8 cellular contexts compared by ENCODE assay signal in the genomic region with DNA sequence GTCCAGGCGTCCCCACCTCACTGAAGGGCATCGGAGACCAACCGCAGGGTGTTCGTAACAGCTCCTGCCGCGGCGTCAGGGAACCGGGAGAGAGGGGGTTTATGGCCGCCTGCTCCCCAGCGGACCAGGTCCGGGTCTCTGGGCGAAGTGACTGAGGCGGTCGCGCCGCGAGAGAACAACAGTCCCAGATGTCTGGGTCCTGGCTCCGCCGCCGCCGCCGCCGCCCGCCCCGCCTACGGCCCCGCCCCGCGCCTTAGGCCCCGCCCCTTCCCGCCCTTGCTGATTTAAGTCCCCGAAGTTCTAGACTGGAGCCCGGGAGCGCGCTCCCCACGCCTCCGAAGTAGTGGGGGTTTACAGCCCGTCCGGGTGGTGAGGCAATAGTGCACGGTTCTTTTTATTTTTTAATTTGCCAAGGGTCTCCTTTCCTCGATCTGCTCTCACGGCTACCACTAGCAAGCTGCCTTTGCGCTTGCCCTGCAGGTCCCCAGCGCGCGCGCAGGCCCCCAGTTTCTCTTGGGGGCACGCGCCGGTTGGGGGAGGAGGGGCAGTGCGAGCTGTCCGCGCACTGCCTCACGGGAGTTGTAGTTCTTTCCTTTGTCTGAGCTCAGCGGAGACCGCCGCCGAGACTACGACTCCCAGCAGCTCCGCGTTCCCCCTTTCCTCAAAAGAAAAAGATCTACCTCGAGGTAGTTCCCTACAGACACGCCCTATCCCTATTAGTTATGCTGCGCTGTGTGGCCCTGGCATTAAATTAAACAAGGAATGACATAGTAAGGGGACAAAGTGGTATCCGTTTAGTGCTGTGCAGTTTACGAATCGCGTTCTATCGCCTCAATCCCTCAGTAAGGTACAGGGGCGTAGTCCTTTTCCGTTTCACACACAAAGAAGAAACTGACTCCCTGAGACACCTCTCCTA. TPM values are rescaled to one million over a fixed set of nuclear protein-coding genes. Genes with fewer than 3 reads are reported as not detected.
DNase-seq lines count a peak whose midpoint lies in the region; TF ChIP-seq lines count a peak whose summit lies in the region.

PGM2L1 (minus strand) TSS at position 190 of the 916 bp plus-strand sequence. CDS start 272 bp downstream, outside the sequence.

- H3K27me3 ChIP-seq in neutrophil, result no peaks in the 10 kb centered on the region

- peaks cover 17% of the 10 kb centered on the region for H3K4me1 Mint-ChIP-seq in HFFc6 (ENCODE audit: low read depth)
- peaks cover 24% of the 10 kb centered on the region for H3K4me1 Mint-ChIP-seq in activated naive CD4-positive, alpha-beta T cell treated with anti-CD3 and anti-CD28 coated beads, Interleukin-2, amount 10 ng/mL, durations not matched to agents 7 days and 5 days

- TF ChIP-seq CTCF in HFFc6 (IDR thresholded peaks at IDR 0.05) (no peak), neutrophil (IDR thresholded peaks at IDR 0.05) (no peak)

- H3K4me1 ChIP-seq in neutrophil (ENCODE audit: control insufficient read depth in 1 of 2, insufficient read depth in 1 of 2, low read depth in 1 of 2, low read length in 1 of 2), result peaks cover 14 to 16% of the 10 kb centered on the region in 2 experiments

- H3K27ac Mint-ChIP-seq in HFFc6, result peak within 1 kb of the TSS; percentile 93
- peak within 1 kb of the TSS; percentile 97 for H3K27ac Mint-ChIP-seq in activated naive CD4-positive, alpha-beta T cell treated with anti-CD3 and anti-CD28 coated beads, Interleukin-2, amount 10 ng/mL, durations not matched to agents 7 days and 5 days

- peak within 1 kb of the TSS; percentile 99 for H3K4me3 Mint-ChIP-seq in HFFc6
- H3K4me3 Mint-ChIP-seq in activated naive CD4-positive, alpha-beta T cell treated with anti-CD3 and anti-CD28 coated beads, Interleukin-2, amount 10 ng/mL, durations not matched to agents 7 days and 5 days, result peak within 1 kb of the TSS; percentile 94

- no peaks in the 10 kb centered on the region for H3K36me3 ChIP-seq in neutrophil

- H3K4me3 ChIP-seq in neutrophil (ENCODE audit: low read depth in 1 of 2, low read length in 1 of 2), result peak within 1 kb of the TSS; percentile 78 to 91

- CTCF ChIA-PET in activated naive CD4-positive, alpha-beta T cell treated with anti-CD3 and anti-CD28 coated beads, Interleukin-2, amount 10 ng/mL, durations not matched to agents 7 days and 5 days (lab: Charles Lee), result interaction anchor here (1.2 to 1.9 kb wide), 4 partner anchors 9 to 54 kb away, joined by 4 to 8 read pairs (median 4); no protein-coding TSS in a partner anchor

- in situ Hi-C loops in SK-MEL-5 (cut with HindIII; ENCODE audit: low pct_unique_long_range_greater_than_20kb, low sequenced_read_pairs), result no loop called here

- no peaks in the 10 kb centered on the region for H3K9me3 ChIP-seq in neutrophil

- H3K9me3 Mint-ChIP-seq in HFFc6, result no peaks in the 10 kb centered on the region
- no peaks in the 10 kb centered on the region for H3K9me3 Mint-ChIP-seq in activated naive CD4-positive, alpha-beta T cell treated with anti-CD3 and anti-CD28 coated beads, Interleukin-2, amount 10 ng/mL, durations not matched to agents 7 days and 5 days

- H3K27ac ChIP-seq in neutrophil, result peak within 1 kb of the TSS; percentile 67
- peak within 1 kb of the TSS; percentile 89 for H3K27ac ChIP-seq in substantia nigra (ENCODE audit: low read depth, low read length, poor library complexity, severe bottlenecking)

- DNase-seq in GM04504 (ENCODE audit: low read depth), result peak; percentile 83
- DNase-seq in HFFc6, result peak; percentile 88
- DNase-seq in NAMALWA (ENCODE audit: low spot score), result peak; percentile 96
- peak; percentile 97 for DNase-seq in SK-MEL-5 (ENCODE audit: low read depth, low spot score)
- peak; percentile 95 for DNase-seq in activated naive CD4-positive, alpha-beta T cell treated with anti-CD3 and anti-CD28 coated beads, Interleukin-2, amount 10 ng/mL, durations not matched to agents 7 days and 5 days
- DNase-seq in germinal center (ENCODE audit: low spot score), result peak; percentile 95
- DNase-seq in substantia nigra (lab: John Stamatoyannopoulos, UW), result peak; percentile 58 to 99 (median 89)

- H3K36me3 Mint-ChIP-seq in HFFc6 (ENCODE audit: low read depth), result no peaks in the 10 kb centered on the region
- H3K36me3 Mint-ChIP-seq in activated naive CD4-positive, alpha-beta T cell treated with anti-CD3 and anti-CD28 coated beads, Interleukin-2, amount 10 ng/mL, durations not matched to agents 7 days and 5 days, result no peaks in the 10 kb centered on the region

- no peaks in the 10 kb centered on the region; the same call in 1 of the 2 replicates for H3K27me3 Mint-ChIP-seq in HFFc6 (ENCODE audit: insufficient read depth)
- no peaks in the 10 kb centered on the region for H3K27me3 Mint-ChIP-seq in activated naive CD4-positive, alpha-beta T cell treated with anti-CD3 and anti-CD28 coated beads, Interleukin-2, amount 10 ng/mL, durations not matched to agents 7 days and 5 days

RNA-seq across cellular contexts. Expression of gene PGM2L1, which starts in this region (rescaled TPM):
- 1 to 10 TPM; 1.2 to 3.2 (median 1.6) TPM for total RNA-seq in HFFc6 (2021; fragmentation: NEBNext Ultra II Directional; extraction: Animal tissue kit (Norgen Biotek cat#: 25700))
- total RNA-seq in SK-MEL-5 (2014; rRNA removed; shearing (Covaris generic)), result 0.67 and 0.92 TPM in 2 replicates
- polyA plus RNA-seq in SK-MEL-5 (2015; cell fraction: cytosol; rRNA removed), result 0.50 and 0.73 TPM in 2 replicates
- polyA plus RNA-seq in SK-MEL-5 (2015; cell fraction: nucleus; rRNA removed), result 0.75 and 0.79 TPM in 2 replicates

Comparison
In these comparisons a context has a peak if more than half of its experiments do, and no peak if none do; other contexts are left out.
1. Peak in every context shown above with its lines: DNase-seq, H3K4me3 ChIP-seq and H3K27ac ChIP-seq.
2. Peak in DNase-seq in SK-MEL-5; RNA of the gene not detected or under 1 TPM.